ENCODE assay signal across 10 cellular contexts in genomic region chr12:83016226-83016835, GRCh38.
DNase-seq lines count a peak whose midpoint lies in the region; TF ChIP-seq lines count a peak whose summit lies in the region.
"Had no signal": no experiment of that assay in that cellular context is flagged by ENCODE, and none has a peak within 500 bp of the region (broad histone marks: within the 10 kb centered on the region; RNA-seq: fewer than 3 reads in every experiment).

No MANE protein-coding gene starts in this region.

- intact Hi-C loops in testis (cut with DNase I; ENCODE audit: low total_unique reads) = no loop called here

- peaks cover 58% of the 10 kb centered on the region for H3K4me1 Mint-ChIP-seq in brain
- no peaks in the 10 kb centered on the region for H3K4me1 Mint-ChIP-seq in activated naive CD4-positive, alpha-beta T cell treated with anti-CD3 and anti-CD28 coated beads, Interleukin-2, amount 10 ng/mL, durations not matched to agents 7 days and 5 days
- H3K4me1 Mint-ChIP-seq in CD8-positive, alpha-beta memory T cell = peaks cover 0 to 2% (median 0%) of the 10 kb centered on the region in 3 donors
- H3K4me1 Mint-ChIP-seq: activated CD4-positive, alpha-beta T cell treated with anti-CD3 and anti-CD28 coated beads, Interleukin-2, amount 10 ng/mL, durations not matched to agents 7 days and 5 days had no signal

- H3K27ac Mint-ChIP-seq in brain = peak overlapping the region in 3 of 5 experiments; percentile 60 to 91 (median 73)
- no peak overlapping the region for H3K27ac Mint-ChIP-seq in activated naive CD4-positive, alpha-beta T cell treated with anti-CD3 and anti-CD28 coated beads, Interleukin-2, amount 10 ng/mL, durations not matched to agents 7 days and 5 days
- peak overlapping the region in 1 of 8 donors; percentile 13 for H3K27ac Mint-ChIP-seq in CD8-positive, alpha-beta memory T cell
- H3K27ac Mint-ChIP-seq: activated CD4-positive, alpha-beta T cell treated with anti-CD3 and anti-CD28 coated beads, Interleukin-2, amount 10 ng/mL, durations not matched to agents 7 days and 5 days had no signal

- H3K4me3 ChIP-seq in testis = peak overlapping the region in 1 of 2 donors; percentile 24
- no peak overlapping the region for H3K4me3 ChIP-seq in CD8-positive, alpha-beta memory T cell (ENCODE audit: low read length)

- H3K4me1 ChIP-seq in testis = no peaks in the 10 kb centered on the region
- H3K4me1 ChIP-seq in CD8-positive, alpha-beta memory T cell (ENCODE audit: insufficient read depth, low read length) = no peaks in the 10 kb centered on the region

- H3K9me3 ChIP-seq in testis = no peaks in the 10 kb centered on the region
- no peaks in the 10 kb centered on the region for H3K9me3 ChIP-seq in CD8-positive, alpha-beta memory T cell (ENCODE audit: low read length)

- POLR2A ChIA-PET in CD8-positive, alpha-beta memory T cell (lab: Charles Lee) = no interaction called here

- DNase-seq in DMS 273 (lab: John Stamatoyannopoulos, UW; ENCODE audit: unreplicated experiment) (peak; percentile 22), DMS 273 treated with DMSO at 0.1 percent for 48 hours (lab: John Stamatoyannopoulos, UW) (no peak), kidney tubule cell (ENCODE audit: low spot score) (peak; percentile 53), testis (peak; percentile 46), SIG-M5 (lab: John Stamatoyannopoulos, UW) (no peak)
- no peak for DNase-seq in activated naive CD4-positive, alpha-beta T cell treated with anti-CD3 and anti-CD28 coated beads, Interleukin-2, amount 10 ng/mL, durations not matched to agents 7 days and 5 days
- no peak for DNase-seq in CD8-positive, alpha-beta memory T cell
- DNase-seq: activated CD4-positive, alpha-beta T cell treated with anti-CD3 and anti-CD28 coated beads, Interleukin-2, amount 10 ng/mL, durations not matched to agents 7 days and 5 days had no signal

- H3K27me3 ChIP-seq in testis = no peaks in the 10 kb centered on the region
- H3K27me3 ChIP-seq in CD8-positive, alpha-beta memory T cell (ENCODE audit: insufficient read depth, low read length, poor library complexity, severe bottlenecking) = no peaks in the 10 kb centered on the region

- peaks cover 0 to 3% (median 0%) of the 10 kb centered on the region in 5 experiments for H3K9me3 Mint-ChIP-seq in brain
- peaks cover 3% of the 10 kb centered on the region for H3K9me3 Mint-ChIP-seq in activated naive CD4-positive, alpha-beta T cell treated with anti-CD3 and anti-CD28 coated beads, Interleukin-2, amount 10 ng/mL, durations not matched to agents 7 days and 5 days
- H3K9me3 Mint-ChIP-seq in CD8-positive, alpha-beta memory T cell = peaks cover 0 to 3% (median 2%) of the 10 kb centered on the region in 5 donors

- TF ChIP-seq CTCF in brain (conservative IDR thresholded peaks at IDR 0.05) (no peak), testis (IDR thresholded peaks at IDR 0.05) (no peak)

- 24 to 33% methylated on average over 1 of the region's 1 CpG for WGBS in testis, 2 donors

- peaks cover 51% of the 10 kb centered on the region for H3K36me3 Mint-ChIP-seq in brain
- no peaks in the 10 kb centered on the region for H3K36me3 Mint-ChIP-seq in activated naive CD4-positive, alpha-beta T cell treated with anti-CD3 and anti-CD28 coated beads, Interleukin-2, amount 10 ng/mL, durations not matched to agents 7 days and 5 days
- peaks cover 2 to 14% (median 2%) of the 10 kb centered on the region in 3 donors for H3K36me3 Mint-ChIP-seq in CD8-positive, alpha-beta memory T cell

- no peak overlapping the region for H3K27ac ChIP-seq in testis
- no peak overlapping the region for H3K27ac ChIP-seq in CD8-positive, alpha-beta memory T cell (ENCODE audit: low read depth, low read length)
- H3K27ac ChIP-seq: 22Rv1 had no signal

- CTCF ChIA-PET in activated naive CD4-positive, alpha-beta T cell treated with anti-CD3 and anti-CD28 coated beads, Interleukin-2, amount 10 ng/mL, durations not matched to agents 7 days and 5 days (lab: Charles Lee) = no interaction called here
- CTCF ChIA-PET in CD8-positive, alpha-beta memory T cell (lab: Charles Lee) = no interaction called here

- H3K36me3 ChIP-seq in testis (ENCODE audit: low read depth, missing control alignments) = no peaks in the 10 kb centered on the region
- H3K36me3 ChIP-seq in CD8-positive, alpha-beta memory T cell (ENCODE audit: insufficient read depth, low read length) = no peaks in the 10 kb centered on the region

- no peaks in the 10 kb centered on the region for H3K27me3 Mint-ChIP-seq in brain
- no peaks in the 10 kb centered on the region for H3K27me3 Mint-ChIP-seq in activated naive CD4-positive, alpha-beta T cell treated with anti-CD3 and anti-CD28 coated beads, Interleukin-2, amount 10 ng/mL, durations not matched to agents 7 days and 5 days
- no peaks in the 10 kb centered on the region for H3K27me3 Mint-ChIP-seq in CD8-positive, alpha-beta memory T cell
- H3K27me3 Mint-ChIP-seq: activated CD4-positive, alpha-beta T cell treated with anti-CD3 and anti-CD28 coated beads, Interleukin-2, amount 10 ng/mL, durations not matched to agents 7 days and 5 days had no signal

- no peak for TF ChIP-seq POLR2A in testis (IDR thresholded peaks at IDR 0.05)

- H3K4me3 Mint-ChIP-seq in brain = peak overlapping the region in 2 of 5 experiments; percentile 44 to 52
- no peak overlapping the region for H3K4me3 Mint-ChIP-seq in activated naive CD4-positive, alpha-beta T cell treated with anti-CD3 and anti-CD28 coated beads, Interleukin-2, amount 10 ng/mL, durations not matched to agents 7 days and 5 days
- no peak overlapping the region for H3K4me3 Mint-ChIP-seq in CD8-positive, alpha-beta memory T cell
- H3K4me3 Mint-ChIP-seq: activated CD4-positive, alpha-beta T cell treated with anti-CD3 and anti-CD28 coated beads, Interleukin-2, amount 10 ng/mL, durations not matched to agents 7 days and 5 days had no signal

Comparison
In these comparisons a context has a peak if more than half of its experiments do, and no peak if none do; other contexts are left out.
1. DNase-seq: peak in DMS 273 (single experiment), kidney tubule cell (single experiment) and testis (single experiment); none in DMS 273 treated with DMSO at 0.1 percent for 48 hours (single experiment), SIG-M5 (single experiment), activated naive CD4-positive, alpha-beta T cell treated with anti-CD3 and anti-CD28 coated beads, Interleukin-2, amount 10 ng/mL, durations not matched to agents 7 days and 5 days (single experiment) and CD8-positive, alpha-beta memory T cell (0 of 5).